Comparison of ENCODE assay signal across 34 cellular contexts in genomic region chr2:131369954-131370353, GRCh38. TPM values are rescaled to one million over a fixed set of nuclear protein-coding genes. Genes with fewer than 3 reads are reported as not detected.
"Had no signal": no experiment of that assay in that cellular context is flagged by ENCODE, and none has a peak within 500 bp of the region (broad histone marks: within the 10 kb centered on the region; RNA-seq: fewer than 3 reads in every experiment).

No MANE protein-coding gene starts in this region.

- ATAC-seq: activated naive CD4-positive, alpha-beta T cell treated with anti-CD3 and anti-CD28 coated beads, Interleukin-2, amount 50 U/mL, for 72 hours; activated naive CD8-positive, alpha-beta T cell treated with anti-CD3 and anti-CD28 coated beads, Interleukin-2, amount 50 U/mL, for 24 hours; activated T-cell treated with anti-CD3 and anti-CD28 coated beads, Interleukin-2, amount 50 U/mL, for 4 hours; activated T-cell treated with anti-CD3 and anti-CD28 coated beads, Interleukin-2, amount 50 U/mL, for 72 hours; activated T-helper 17 cell treated with anti-CD3 and anti-CD28 coated beads, Interleukin-2, amount 50 U/mL, for 72 hours; body of pancreas had no signal

- H3K9me3 ChIP-seq: adrenal gland, ascending aorta, body of pancreas, breast epithelium had no signal

- FAIRE-seq: astrocyte, colon had no signal

- H3K4me1 ChIP-seq: adrenal gland, ascending aorta, body of pancreas, breast epithelium had no signal

- DNase-seq: activated effector memory CD4-positive, alpha-beta T cell treated with anti-CD3 and anti-CD28 coated beads, Interleukin-2, amount 50 U/mL, for 16 hours; activated effector memory CD4-positive, alpha-beta T cell treated with Interleukin-2 at 50 U/mL for 16 hours; activated gamma-delta T cell; activated gamma-delta T cell treated with Interleukin-2 at 50 U/mL for 16 hours; activated naive CD4-positive, alpha-beta T cell; activated naive CD4-positive, alpha-beta T cell treated with anti-CD3 and anti-CD28 coated beads for 36 hours; activated naive CD4-positive, alpha-beta T cell treated with anti-CD3 and anti-CD28 coated beads, Interleukin-2, amount 10 ng/mL, durations not matched to agents 7 days and 5 days; activated naive CD4-positive, alpha-beta T cell treated with anti-CD3 and anti-CD28 coated beads, Interleukin-2, amount 50 U/mL, for 16 hours; activated naive CD4-positive, alpha-beta T cell treated with Interleukin-2 at 50 U/mL for 16 hours; activated naive CD8-positive, alpha-beta T cell treated with anti-CD3 and anti-CD28 coated beads for 36 hours; activated naive CD8-positive, alpha-beta T cell treated with anti-CD3 and anti-CD28 coated beads, Interleukin-2, amount 10 ng/mL, durations not matched to agents 7 days and 5 days; activated naive CD8-positive, alpha-beta T cell treated with anti-CD3 and anti-CD28 coated beads, Interleukin-2, amount 50 U/mL, for 24 hours; activated T-cell treated with anti-CD3 and anti-CD28 coated beads, Interleukin-2, amount 50 U/mL, for 4 hours; activated T-cell treated with anti-CD3 and anti-CD28 coated beads, Interleukin-2, amount 50 U/mL, for 48 hours; activated T-cell treated with anti-CD3 and anti-CD28 coated beads, Interleukin-2, amount 50 U/mL, for 72 hours; adrenal gland; amniotic stem cell; amygdala; anterior cingulate cortex; aorta; body of pancreas; brain microvascular endothelial cell; caudate nucleus; central memory CD4-positive, alpha-beta T cell; cerebellar nuclear complex had no signal

- H3K4me3 ChIP-seq: adrenal gland, ascending aorta, body of pancreas, breast epithelium, cardiac muscle cell had no signal

- H3K27me3 ChIP-seq: ascending aorta, body of pancreas, brain microvascular endothelial cell had no signal

- H3K36me3 ChIP-seq: adrenal gland, ascending aorta, brain microvascular endothelial cell, breast epithelium, cardiac muscle cell had no signal

- H3K27ac ChIP-seq: adrenal gland, ascending aorta, body of pancreas, brain microvascular endothelial cell, breast epithelium, cardiac muscle cell had no signal

RNA-seq across cellular contexts. Expression of gene RAB6D, which starts 6.0 kb away (rescaled TPM):
- total RNA-seq: activated naive CD4-positive, alpha-beta T cell treated with anti-CD3 and anti-CD28 coated beads for 36 hours; activated naive CD4-positive, alpha-beta T cell treated with anti-CD3 and anti-CD28 coated beads, Interleukin-2, amount 50 U/mL, for 72 hours; activated naive CD8-positive, alpha-beta T cell treated with anti-CD3 and anti-CD28 coated beads for 36 hours; activated naive CD8-positive, alpha-beta T cell treated with anti-CD3 and anti-CD28 coated beads, Interleukin-2, amount 10 ng/mL, durations not matched to agents 7 days and 5 days; activated T-helper 1 cell treated with anti-CD3 and anti-CD28 coated beads, Interleukin-12 subunit alpha, Interleukin-12 subunit beta, Interleukin-2, Interleukin-4 antibody, amounts not matched to agents 30 ng/mL and 10 ng/mL and 1 ng/mL, durations not matched to agents 14 hours and 24 hours and 36 hours; activated T-helper 17 cell treated with anti-CD3 and anti-CD28 coated beads, Interleukin-2, amount 50 U/mL, for 72 hours; aorta; ascending aorta; breast epithelium; bronchial epithelial cell; cardiac muscle cell had no signal
- polyA plus RNA-seq: aorta had no signal
